Comparison of ENCODE assay signal across 9 cellular contexts in the genomic region with DNA sequence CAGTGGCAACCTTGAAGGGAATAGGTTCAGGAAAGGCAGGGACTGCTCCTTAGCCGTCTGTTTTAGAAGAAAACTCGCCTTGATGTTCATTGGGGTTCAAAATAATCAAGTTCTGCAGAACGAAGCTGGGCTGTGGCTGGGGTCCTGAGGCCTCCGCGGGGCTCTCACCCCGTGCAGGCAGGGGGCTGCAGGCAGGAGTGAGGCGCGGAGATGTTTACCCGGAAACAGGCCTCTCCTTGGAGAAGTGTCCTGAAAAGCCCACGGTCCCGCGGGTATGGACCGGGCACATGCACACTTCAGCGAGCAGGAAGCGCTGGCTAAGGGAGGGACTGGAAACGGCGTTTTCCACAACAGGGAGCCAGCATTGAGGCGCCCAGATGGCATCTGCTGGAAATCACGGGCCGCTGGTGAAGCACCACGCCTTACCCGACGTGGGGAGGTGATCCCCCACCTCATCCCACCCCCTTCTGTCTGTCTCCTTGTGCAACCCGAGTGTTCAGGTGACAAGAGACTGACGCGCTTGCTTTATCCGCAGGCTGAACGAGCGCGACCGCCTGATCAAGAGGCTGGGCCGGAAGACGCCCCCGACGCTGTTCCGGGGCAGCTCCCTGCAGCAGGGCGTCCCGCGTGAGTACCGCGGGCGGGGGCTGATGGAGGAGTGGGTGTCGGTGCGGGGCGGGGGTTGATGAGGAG. TPM values are rescaled to one million over a fixed set of nuclear protein-coding genes. Genes with fewer than 3 reads are reported as not detected.
DNase-seq lines count a peak whose midpoint lies in the region; ATAC-seq and TF ChIP-seq lines count a peak whose summit lies in the region.
"Had no signal": no experiment of that assay in that cellular context is flagged by ENCODE, and none has a peak within 500 bp of the region (broad histone marks: within the 10 kb centered on the region; RNA-seq: fewer than 3 reads in every experiment).

No MANE protein-coding gene starts in this region.

- peak in 3 of 4 donors; percentile 39 to 58 (median 43) for ATAC-seq in heart left ventricle
- no peak for ATAC-seq in Right ventricle myocardium superior (ENCODE audit: poor library complexity)
- peak; percentile 83 for ATAC-seq in sciatic nerve
- no peak for ATAC-seq in GM19463 (IDR thresholded peaks at IDR 0.05; ENCODE audit: unreplicated experiment)

- intact Hi-C loops in heart left ventricle (cut with DNase I) (no loop called here), Right ventricle myocardium superior (cut with DNase I) (no loop called here), dorsolateral prefrontal cortex (cut with DNase I) (no loop called here), sciatic nerve (cut with DNase I) (no loop called here), vagina (cut with DNase I) (no loop called here), transverse colon (cut with DNase I; ENCODE audit: low total_unique reads) (no loop called here)

- TF ChIP-seq CTCF in heart left ventricle (IDR thresholded peaks at IDR 0.05) = no peak
- TF ChIP-seq CTCF in dorsolateral prefrontal cortex (IDR thresholded peaks at IDR 0.05 in 54 of 56, conservative IDR thresholded peaks at IDR 0.05 in 2 of 56; ENCODE audit: low read depth in 1 of 56, partially characterized antibody in 56 of 56) = no peak
- TF ChIP-seq CTCF in vagina (IDR thresholded peaks at IDR 0.05) = no peak
- no peak for TF ChIP-seq CTCF in transverse colon (IDR thresholded peaks at IDR 0.05)

- in situ Hi-C loops in transverse colon (cut with MboI; ENCODE audit: low pct_ligation_motif_present in 1 of 4, low pct_unique_long_range_greater_than_20kb in 1 of 4, low sequenced_read_pairs in 3 of 4) = no loop called here

- peak overlapping the region in 9 of 12 donors; percentile 20 to 52 (median 37) for H3K4me3 ChIP-seq in heart left ventricle
- peak overlapping the region in 49 of 59 donors; percentile 4 to 63 (median 41) for H3K4me3 ChIP-seq in dorsolateral prefrontal cortex
- H3K4me3 ChIP-seq in vagina = peak overlapping the region; percentile 22 to 29
- peak overlapping the region in 2 of 4 donors; percentile 11 to 36 for H3K4me3 ChIP-seq in transverse colon

- H3K4me1 ChIP-seq in heart left ventricle (peaks cover 0 to 29% (median 6%) of the 10 kb centered on the region in 12 donors), vagina (no peaks in the 10 kb centered on the region), transverse colon (no peaks in the 10 kb centered on the region)

- H3K9me3 ChIP-seq in heart left ventricle = peaks cover 0 to 9% (median 0%) of the 10 kb centered on the region in 12 donors
- no peaks in the 10 kb centered on the region for H3K9me3 ChIP-seq in vagina
- no peaks in the 10 kb centered on the region for H3K9me3 ChIP-seq in transverse colon

- WGBS in heart left ventricle, 4 donors = 23 to 43% (median 30%) methylated on average over 19 to 45 of the region's 45 CpGs
- 31 to 64% methylated on average over 10 to 33 of the region's 45 CpGs for WGBS in transverse colon (ENCODE audit: low coverage in 1 of 2), 2 donors

- H3K27me3 ChIP-seq in heart left ventricle = peaks cover 0 to 20% (median 7%) of the 10 kb centered on the region in 9 donors
- H3K27me3 ChIP-seq in dorsolateral prefrontal cortex = no peaks in the 10 kb centered on the region
- H3K27me3 ChIP-seq in vagina = no peaks in the 10 kb centered on the region
- no peaks in the 10 kb centered on the region for H3K27me3 ChIP-seq in transverse colon

- DNase-seq in heart left ventricle (peak in 1 of 5 donors; percentile 68), Right ventricle myocardium superior (no peak), dorsolateral prefrontal cortex (no peak), sciatic nerve (ENCODE audit: low spot score) (no peak), vagina (ENCODE audit: extremely low spot score in 2 of 2) (peak in 1 of 2 donors; percentile 56), NCI-H526 treated with DMSO at 0.1 percent for 48 hours (lab: John Stamatoyannopoulos, UW) (no peak), transverse colon (no peak)

- TF ChIP-seq POLR2A in heart left ventricle (IDR thresholded peaks at IDR 0.05) (no peak), vagina (IDR thresholded peaks at IDR 0.05) (no peak), transverse colon (IDR thresholded peaks at IDR 0.05) (no peak)

- H3K36me3 ChIP-seq in heart left ventricle (no peaks in the 10 kb centered on the region), vagina (no peaks in the 10 kb centered on the region), transverse colon (no peaks in the 10 kb centered on the region)

- H3K27ac ChIP-seq in heart left ventricle (no peak overlapping the region), dorsolateral prefrontal cortex (peak overlapping the region in 2 of 59 donors; percentile 51 to 70), vagina (no peak overlapping the region), transverse colon (no peak overlapping the region)
- H3K27ac ChIP-seq: VCaP had no signal

- TF ChIP-seq EP300 in transverse colon (IDR thresholded peaks at IDR 0.05; ENCODE audit: low read depth) = no peak

RNA-seq across cellular contexts. Expression of a gene that starts 39.7 kb away (rescaled TPM):
- under 1 TPM in 8 of 9 donors, not detected in 1; 0.09 to 0.72 (median 0.12) TPM for total RNA-seq in heart left ventricle
- polyA plus RNA-seq in heart left ventricle = under 1 TPM; 0.08 to 0.11 TPM
- total RNA-seq in Right ventricle myocardium superior = 0.11 TPM
- total RNA-seq in dorsolateral prefrontal cortex = 1 to 10 TPM in 89 of 120 experiments, under 1 TPM in 31; 0.18 to 7.1 (median 1.4) TPM
- 2.9 TPM for total RNA-seq in sciatic nerve
- total RNA-seq in vagina = not detected
- total RNA-seq in transverse colon = not detected

Comparison
In these comparisons a context has a peak if more than half of its experiments do, and no peak if none do; other contexts are left out.
1. ATAC-seq: peak in heart left ventricle (3 of 4) and sciatic nerve (single experiment); none in Right ventricle myocardium superior (single experiment) and GM19463 (single experiment).